In the genomic region with DNA sequence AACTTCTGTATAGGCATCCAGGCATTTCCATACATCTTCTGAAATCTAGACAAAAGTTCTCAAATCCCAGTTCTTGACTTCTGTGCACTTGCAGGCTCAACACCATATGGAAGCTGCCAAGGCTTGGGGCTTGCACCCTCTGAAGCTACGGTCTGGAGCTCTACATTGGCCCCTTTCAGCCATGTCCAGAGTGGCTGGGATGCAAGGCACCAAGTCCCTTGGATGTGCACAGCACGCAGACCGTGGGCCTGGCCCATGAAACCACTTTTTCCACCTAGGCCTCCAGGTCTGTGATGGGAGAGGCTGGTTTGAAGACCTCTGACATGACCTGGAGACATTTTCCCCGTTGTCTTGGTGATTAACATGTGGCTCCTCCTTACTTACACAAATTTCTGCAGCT, we compare ENCODE assay signal across 34 cellular contexts.
"Had no signal": no experiment of that assay in that cellular context is flagged by ENCODE, and none has a peak within 500 bp of the region (broad histone marks: within the 10 kb centered on the region; RNA-seq: fewer than 3 reads in every experiment).

No MANE protein-coding gene starts in this region.

- DNase-seq: Karpas-422, Kasumi-1, KBM-7, KG1, MG63, MM.1S, MV-4-11, NCI-H1048, NCI-H1092, NCI-H1092 treated with DMSO at 0.1 percent for 48 hours, NCI-H1105, NCI-H1105 treated with DMSO at 0.1 percent for 48 hours, NCI-H1417, NCI-H1417 treated with DMSO at 0.1 percent for 48 hours, NCI-H1436, NCI-H1436 treated with DMSO at 0.1 percent for 48 hours, NCI-H146, NCI-H1694, NCI-H1694 treated with DMSO at 0.1 percent for 48 hours, NCI-H187, NCI-H187 treated with DMSO at 0.1 percent for 48 hours, NCI-H1930, NCI-H2029, NCI-H2029 treated with DMSO at 0.1 percent for 48 hours, NCI-H2081, NCI-H2081 treated with DMSO at 0.1 percent for 48 hours, NCI-H2107, NCI-H2171, NCI-H2171 treated with DMSO at 0.1 percent for 48 hours, NCI-H2227 treated with DMSO at 0.1 percent for 48 hours, NCI-H226, NCI-H345, NCI-H446, NCI-H446 treated with DMSO at 0.1 percent for 48 hours had no signal
